In the genomic region with DNA sequence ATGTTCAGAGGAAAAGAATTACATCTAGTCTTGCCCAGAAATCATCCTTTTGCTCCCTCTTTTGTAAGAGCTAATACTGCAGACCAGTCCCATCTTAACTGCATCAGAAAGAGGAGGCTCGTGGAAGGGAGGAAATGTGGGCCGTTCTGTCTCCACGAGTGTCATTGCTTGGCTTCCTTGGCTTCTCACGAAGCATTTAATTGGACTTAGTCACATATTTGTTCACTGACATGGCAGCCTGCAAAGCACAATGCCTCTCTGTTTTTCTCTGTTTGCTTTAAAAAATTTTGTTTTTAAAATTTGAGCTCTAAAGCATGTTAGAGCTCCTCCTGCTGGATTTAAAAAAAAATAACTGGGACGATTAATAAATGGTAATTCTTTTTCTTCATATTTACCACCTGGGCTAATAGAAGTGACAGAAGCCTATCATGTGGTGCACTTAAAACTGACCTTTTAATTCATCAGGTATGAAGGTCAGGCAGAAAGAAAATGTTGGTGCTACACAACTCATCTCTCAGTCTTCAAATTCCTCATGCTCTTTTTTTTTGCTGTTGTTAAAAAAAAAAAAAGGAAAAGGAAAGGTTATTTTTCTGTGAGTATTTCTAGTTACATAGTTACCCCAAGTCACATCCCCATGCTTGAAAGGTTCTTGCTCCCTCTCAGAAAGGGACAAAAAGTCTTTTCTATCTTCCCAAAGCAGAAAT, we compare ENCODE assay signal across 9 cellular contexts. TPM values are rescaled to one million over a fixed set of nuclear protein-coding genes. Genes with fewer than 3 reads are reported as not detected.
A peak's percentile ranks its signal among the peaks of the same experiment; 100 is the strongest.
DNase-seq lines count a peak whose midpoint lies in the region; ATAC-seq, FAIRE-seq and TF ChIP-seq lines count a peak whose summit lies in the region.
"Had no signal": no experiment of that assay in that cellular context is flagged by ENCODE, and none has a peak within 500 bp of the region (broad histone marks: within the 10 kb centered on the region; RNA-seq: fewer than 3 reads in every experiment).

No MANE protein-coding gene starts in this region.

- H3K4me1 ChIP-seq in mucosa of stomach (ENCODE audit: control insufficient read depth, insufficient read depth, low read length) (peaks cover 4% of the 10 kb centered on the region), upper lobe of right lung (peaks cover 7% of the 10 kb centered on the region)

- H3K27me3 ChIP-seq in WERI-Rb-1 (ENCODE audit: insufficient read depth, low read depth, severe bottlenecking) (no peaks in the 10 kb centered on the region), mucosa of stomach (ENCODE audit: control insufficient read depth, insufficient read depth, low read length) (no peaks in the 10 kb centered on the region), upper lobe of right lung (no peaks in the 10 kb centered on the region)

- FAIRE-seq in A204.1 (lab: Jason Lieb, UNC) = peak; percentile 100

- intact Hi-C loops in upper lobe of right lung (cut with DNase I) = loop anchor here (10.0 kb wide), 1 partner anchor 395 kb away; no protein-coding TSS in a partner anchor

- peak; percentile 63 for ATAC-seq in upper lobe of right lung
- no peak for ATAC-seq in GM19395 (IDR thresholded peaks at IDR 0.05; ENCODE audit: unreplicated experiment)

- DNase-seq in G401 (ENCODE audit: low spot score) (peak; percentile 72), NCI-H1048 (lab: John Stamatoyannopoulos, UW) (peak; percentile 90), WERI-Rb-1 (no peak), erythroblast (lab: John Stamatoyannopoulos, UW) (peak; percentile 10 to 24), upper lobe of right lung (no peak)

- H3K4me3 ChIP-seq in WERI-Rb-1 (ENCODE audit: low read depth, low read length) = no peak overlapping the region
- H3K4me3 ChIP-seq in mucosa of stomach (ENCODE audit: low read length) = no peak overlapping the region
- H3K4me3 ChIP-seq in upper lobe of right lung = peak overlapping the region; percentile 8

- TF ChIP-seq CTCF in WERI-Rb-1 (IDR thresholded peaks at IDR 0.05; ENCODE audit: low read depth, low read length) (peak; percentile 25; the same call in 1 of the 2 replicates), upper lobe of right lung (IDR thresholded peaks at IDR 0.05) (peak; percentile 62)

- TF ChIP-seq POLR2A in erythroblast (IDR thresholded peaks at IDR 0.05; ENCODE audit: low read length) = no peak

- in situ Hi-C loops in G401 (cut with HindIII; ENCODE audit: low sequenced_read_pairs) = no loop called here

- no peaks in the 10 kb centered on the region for H3K36me3 ChIP-seq in WERI-Rb-1
- no peaks in the 10 kb centered on the region for H3K36me3 ChIP-seq in mucosa of stomach (ENCODE audit: control insufficient read depth, insufficient read depth, low read length)
- no peaks in the 10 kb centered on the region for H3K36me3 ChIP-seq in upper lobe of right lung

- H3K27ac ChIP-seq in WERI-Rb-1 (no peak overlapping the region), upper lobe of right lung (peak overlapping the region; percentile 52)
- H3K27ac ChIP-seq: HL-60 had no signal

- peak overlapping the region; percentile 35 for H3K9ac ChIP-seq in mucosa of stomach (ENCODE audit: low read length)

- H3K9me3 ChIP-seq in WERI-Rb-1 (ENCODE audit: severe bottlenecking) = no peaks in the 10 kb centered on the region
- H3K9me3 ChIP-seq in mucosa of stomach (ENCODE audit: control insufficient read depth, low read length) = no peaks in the 10 kb centered on the region
- H3K9me3 ChIP-seq in upper lobe of right lung = no peaks in the 10 kb centered on the region

RNA-seq across cellular contexts. Expression of gene C1orf105, which starts 21.0 kb away (rescaled TPM):
- not detected in 2 replicates for total RNA-seq in G401 (2014; rRNA removed; shearing (Covaris generic))
- total RNA-seq in upper lobe of right lung = not detected

RNA-seq across cellular contexts. Expression of gene PIGC, which starts 44.3 kb away (rescaled TPM):
- 64.4 and 74.0 TPM in 2 replicates for total RNA-seq in G401 (2014; rRNA removed; shearing (Covaris generic))
- total RNA-seq in upper lobe of right lung = 21.0 TPM

Comparison
In these comparisons a context has a peak if more than half of its experiments do, and no peak if none do; other contexts are left out.
1. DNase-seq: peak in G401 (single experiment), NCI-H1048 (single experiment) and erythroblast (2 of 2); none in WERI-Rb-1 (single experiment) and upper lobe of right lung (single experiment).